In the genomic region with DNA sequence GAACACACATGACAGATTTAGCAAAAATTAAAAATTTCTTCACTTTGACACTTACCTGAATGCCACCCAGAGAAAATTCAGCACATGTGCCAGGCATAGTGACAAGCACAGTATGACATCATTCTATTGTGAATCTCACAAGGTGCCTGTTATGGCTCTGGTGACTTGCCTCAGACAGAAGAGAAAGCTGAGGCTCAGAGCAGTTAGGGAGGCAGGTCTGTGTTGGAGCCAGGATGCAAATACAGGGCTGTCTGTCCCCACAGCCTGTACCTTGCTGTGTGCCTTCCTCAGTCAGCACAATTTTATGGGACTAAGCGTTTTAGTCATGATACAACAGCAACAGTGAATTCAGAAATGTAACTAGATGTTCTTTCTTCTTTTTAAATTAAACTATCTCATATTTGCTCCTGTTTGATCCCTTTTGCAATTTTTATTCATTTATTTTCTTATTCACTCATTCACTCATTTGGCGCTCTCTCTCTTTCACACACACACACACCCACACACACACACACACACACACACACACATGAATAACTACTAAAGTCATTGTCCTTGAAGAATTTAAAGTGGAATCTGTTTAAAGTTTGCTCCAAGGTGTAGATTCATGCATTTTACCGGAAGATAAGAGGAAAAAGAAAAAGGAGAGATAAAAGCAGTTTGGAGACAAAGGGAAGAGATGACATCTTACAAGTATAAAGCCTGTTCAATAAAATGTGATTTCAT, we compare ENCODE assay signal across 23 cellular contexts. TPM values are rescaled to one million over a fixed set of nuclear protein-coding genes. Genes with fewer than 3 reads are reported as not detected.
A peak's percentile ranks its signal among the peaks of the same experiment; 100 is the strongest.
DNase-seq lines count a peak whose midpoint lies in the region; FAIRE-seq and TF ChIP-seq lines count a peak whose summit lies in the region.
"Had no signal": no experiment of that assay in that cellular context is flagged by ENCODE, and none has a peak within 500 bp of the region (broad histone marks: within the 10 kb centered on the region; RNA-seq: fewer than 3 reads in every experiment).

No MANE protein-coding gene starts in this region.

- no peak overlapping the region for H2BK12ac ChIP-seq in mesenchymal stem cell (ENCODE audit: low read length in 2 of 2)

- POLR2A ChIA-PET in endothelial cell of umbilical vein (lab: Charles Lee) = no interaction called here

- intact Hi-C loops in endothelial cell of umbilical vein (cut with micrococcal nuclease) = no loop called here

- H4K20me1 ChIP-seq in endothelial cell of umbilical vein (replicated peaks; ENCODE audit: control insufficient read depth, extremely low read depth, insufficient read depth, low read length) = no peaks in the 10 kb centered on the region
- no peaks in the 10 kb centered on the region for H4K20me1 ChIP-seq in smooth muscle cell (ENCODE audit: low read depth)

- H3K4me1 ChIP-seq in endothelial cell of umbilical vein (ENCODE audit: control insufficient read depth, extremely low read depth, insufficient read depth, low read length) (peaks cover 20% of the 10 kb centered on the region), mesenchymal stem cell (ENCODE audit: control insufficient read depth, insufficient read depth, low read depth, low read length) (no peaks in the 10 kb centered on the region), smooth muscle cell (ENCODE audit: low read depth) (no peaks in the 10 kb centered on the region)

- H3K4me3 ChIP-seq in endothelial cell of umbilical vein (replicated peaks in 1 of 3; ENCODE audit: insufficient read depth in 1 of 3, low read depth in 1 of 3, low read length in 3 of 3) = no peak overlapping the region
- peak overlapping the region in 1 of 2 experiments; percentile 10 for H3K4me3 ChIP-seq in mesenchymal stem cell (ENCODE audit: insufficient read depth in 1 of 2, low read depth in 1 of 2, low read length in 2 of 2)
- peak overlapping the region; percentile 10 for H3K4me3 ChIP-seq in smooth muscle cell
- H3K4me3 ChIP-seq: SJSA1 had no signal

- no peak overlapping the region for H3K14ac ChIP-seq in mesenchymal stem cell (ENCODE audit: low read length in 2 of 2)

- no peak overlapping the region for H2BK15ac ChIP-seq in mesenchymal stem cell (ENCODE audit: low read depth, poor library complexity, severe bottlenecking)

- H2BK5ac ChIP-seq in mesenchymal stem cell (ENCODE audit: low read depth, low read length, poor library complexity, severe bottlenecking) = no peak overlapping the region

- H3K27ac ChIP-seq in endothelial cell of umbilical vein (ENCODE audit: insufficient read depth, low read depth, low read length) (no peak overlapping the region), mesenchymal stem cell (ENCODE audit: low read length, poor library complexity, severe bottlenecking) (no peak overlapping the region), smooth muscle cell (ENCODE audit: low read depth) (peak overlapping the region; percentile 11)
- H3K27ac ChIP-seq: SJSA1 had no signal

- no peak overlapping the region for H4K91ac ChIP-seq in mesenchymal stem cell (ENCODE audit: low read length)

- TF ChIP-seq CTCF in endothelial cell of umbilical vein (IDR thresholded peaks at IDR 0.05; ENCODE audit: extremely low read depth in 1 of 2, insufficient read depth in 1 of 2, low read depth in 1 of 2, low read length in 2 of 2) (no peak), smooth muscle cell (IDR thresholded peaks at IDR 0.05; ENCODE audit: borderline replicate concordance, insufficient read depth, poor library complexity, severe bottlenecking) (no peak)

- no peaks in the 10 kb centered on the region for H3K79me1 ChIP-seq in mesenchymal stem cell (replicated peaks; ENCODE audit: low read length, poor library complexity, severe bottlenecking)

- no peak overlapping the region for H3K4ac ChIP-seq in mesenchymal stem cell (ENCODE audit: low read depth in 1 of 2, low read length in 2 of 2)

- no peak overlapping the region for H2AK5ac ChIP-seq in mesenchymal stem cell (ENCODE audit: low read length, severe bottlenecking)

- dilution Hi-C loops in endothelial cell of umbilical vein (cut with MboI; ENCODE audit: extremely low pct_ligation_motif_present, low sequenced_read_pairs) = no loop called here

- 91% methylated on average over 2 of the region's 3 CpGs for WGBS in mesenchymal stem cell
- 64% methylated on average over 3 of the region's 3 CpGs for WGBS in smooth muscle cell (ENCODE audit: low lambda C conversion rate)

- no peak overlapping the region for H3K18ac ChIP-seq in mesenchymal stem cell (ENCODE audit: low read depth in 1 of 2, low read length in 2 of 2)

- no peak overlapping the region for H3K23ac ChIP-seq in mesenchymal stem cell (ENCODE audit: low read length in 2 of 2)

- FAIRE-seq in endothelial cell of umbilical vein (lab: Jason Lieb, UNC) = peak; percentile 4

- peaks cover 14% of the 10 kb centered on the region for H3F3A ChIP-seq in smooth muscle cell (ENCODE audit: low read depth)

- H4K8ac ChIP-seq in mesenchymal stem cell (ENCODE audit: low read length) = no peak overlapping the region

- H3K36me3 ChIP-seq in endothelial cell of umbilical vein (ENCODE audit: control insufficient read depth in 2 of 2, extremely low read depth in 1 of 2, insufficient read depth in 2 of 2, low read length in 2 of 2) = no peaks in the 10 kb centered on the region
- H3K36me3 ChIP-seq in mesenchymal stem cell (ENCODE audit: control insufficient read depth in 1 of 2, insufficient read depth in 2 of 2, low read depth in 1 of 2, low read length in 2 of 2) = no peaks in the 10 kb centered on the region
- no peaks in the 10 kb centered on the region for H3K36me3 ChIP-seq in smooth muscle cell (ENCODE audit: low read depth)
- H3K36me3 ChIP-seq: SJSA1 had no signal

- no TSS peak for BruUV-seq in endothelial cell of umbilical vein (replicated peaks; lab: Mats Ljungman, UMichigan)

- no peaks in the 10 kb centered on the region for H3K9me1 ChIP-seq in endothelial cell of umbilical vein (replicated peaks; ENCODE audit: control insufficient read depth, extremely low read depth, insufficient read depth, low read length)

- H3K9me3 ChIP-seq in endothelial cell of umbilical vein (replicated peaks; ENCODE audit: control insufficient read depth, insufficient read depth, low read length) (no peaks in the 10 kb centered on the region), mesenchymal stem cell (ENCODE audit: control insufficient read depth, low read length) (no peaks in the 10 kb centered on the region), smooth muscle cell (replicated peaks; ENCODE audit: low read depth) (peaks cover 4% of the 10 kb centered on the region)
- H3K9me3 ChIP-seq: SJSA1 had no signal

- TF ChIP-seq POLR2A in endothelial cell of umbilical vein (IDR thresholded peaks at IDR 0.05; ENCODE audit: low read depth, low read length) = no peak

- no peak overlapping the region for H2AFZ ChIP-seq in endothelial cell of umbilical vein (ENCODE audit: low read depth, low read length)
- no peak overlapping the region for H2AFZ ChIP-seq in mesenchymal stem cell (ENCODE audit: low read depth, low read length)
- peak overlapping the region; percentile 88 for H2AFZ ChIP-seq in smooth muscle cell (ENCODE audit: low read depth)

- CTCF ChIA-PET in endothelial cell of umbilical vein (lab: Charles Lee) = interaction anchor here (2.4 kb wide), 1 partner anchor 14 kb away, joined by 11 read pairs; no protein-coding TSS in a partner anchor

- no peaks in the 10 kb centered on the region for H3K79me2 ChIP-seq in endothelial cell of umbilical vein (ENCODE audit: control insufficient read depth, insufficient read depth, low read length)
- H3K79me2 ChIP-seq in smooth muscle cell (ENCODE audit: low read depth) = no peaks in the 10 kb centered on the region

- H3K9ac ChIP-seq in endothelial cell of umbilical vein (replicated peaks; ENCODE audit: extremely low read depth, insufficient read depth, low read length) = no peak overlapping the region
- H3K9ac ChIP-seq in mesenchymal stem cell (ENCODE audit: low read length) = peak overlapping the region; percentile 37
- no peak overlapping the region for H3K9ac ChIP-seq in smooth muscle cell (ENCODE audit: low read depth)

- H3K27me3 ChIP-seq in endothelial cell of umbilical vein (ENCODE audit: control insufficient read depth in 2 of 2, insufficient read depth in 2 of 2, low read length in 2 of 2) = no peaks in the 10 kb centered on the region
- H3K27me3 ChIP-seq in mesenchymal stem cell (ENCODE audit: control insufficient read depth in 1 of 2, insufficient read depth in 1 of 2, low read length in 2 of 2) = no peaks in the 10 kb centered on the region
- no peaks in the 10 kb centered on the region for H3K27me3 ChIP-seq in smooth muscle cell (ENCODE audit: low read depth)
- H3K27me3 ChIP-seq: SJSA1 had no signal

- DNase-seq in NCI-H526 (lab: John Stamatoyannopoulos, UW) (peak; percentile 11 to 46), endothelial cell of umbilical vein (ENCODE audit: low read depth, low spot score) (no peak), mesenchymal stem cell (no peak), smooth muscle cell (lab: John Stamatoyannopoulos, UW; ENCODE audit: unreplicated experiment) (no peak), T1000 (lab: John Stamatoyannopoulos, UW) (no peak), NCI-H1105 treated with DMSO at 0.1 percent for 48 hours (lab: John Stamatoyannopoulos, UW) (no peak), NCI-H510A treated with DMSO at 0.1 percent for 48 hours (lab: John Stamatoyannopoulos, UW) (no peak)
- DNase-seq: ACHN; AML-193; COR-L47; DMS153; GOT3; KG1; NCI-H1048; NCI-H146; NCI-H2081 treated with DMSO at 0.1 percent for 48 hours; NCI-H226; NCI-H69; NK-92 treated with Interleukin-12 subunit alpha and Interleukin-12 subunit beta, amount 100 ng/mL, for 24 hours; RPMI8226 had no signal

- no peak overlapping the region for H2BK120ac ChIP-seq in mesenchymal stem cell (ENCODE audit: low read depth, low read length)

- H3K4me2 ChIP-seq in endothelial cell of umbilical vein (ENCODE audit: insufficient read depth, low read length) (no peak overlapping the region), mesenchymal stem cell (ENCODE audit: low read length, poor library complexity, severe bottlenecking) (no peak overlapping the region), smooth muscle cell (peak overlapping the region; percentile 59)

TF ChIP-seq in endothelial cell of umbilical vein, 7 proteins besides CTCF, POLR2A, EP300 and RAD21 (continues in another document):
- TF ChIP-seq FOS (IDR thresholded peaks at IDR 0.05; ENCODE audit: borderline replicate concordance, insufficient read depth, low read length) (no peak), EZH2 (IDR thresholded peaks at IDR 0.05; ENCODE audit: borderline replicate concordance, low read depth, low read length, severe bottlenecking) (no peak)

RNA-seq across cellular contexts. Expression of a gene that starts 37.9 kb away (rescaled TPM):
- total RNA-seq in endothelial cell of umbilical vein (not detected in 2 replicates), smooth muscle cell (not detected in 2 replicates)
- polyA plus RNA-seq in endothelial cell of umbilical vein (not detected in 2 replicates), smooth muscle cell (not detected in 2 replicates)
- not detected in 2 replicates for polyA plus RNA-seq in endothelial cell of umbilical vein (2011; cell fraction: cytosol; rRNA removed)
- polyA plus RNA-seq in endothelial cell of umbilical vein (2011; cell fraction: nucleus; rRNA removed) = not detected in 2 replicates
- 0.05 TPM in 1 of 2 replicates, not detected in the other for polyA plus RNA-seq in endothelial cell of umbilical vein (2012)
- not detected in 2 replicates for polyA minus RNA-seq in endothelial cell of umbilical vein
- not detected for polyA minus RNA-seq in endothelial cell of umbilical vein (2011; cell fraction: cytosol; rRNA and poly(A)+ RNA removed)
- not detected in 2 replicates for polyA minus RNA-seq in endothelial cell of umbilical vein (2011; cell fraction: nucleus; rRNA and poly(A)+ RNA removed)
- 0.03 TPM for polyA plus RNA-seq in mesenchymal stem cell (2013, experiment 1 of 2)
- 0.01 TPM for polyA plus RNA-seq in mesenchymal stem cell (2013, experiment 2 of 2)
- total RNA-seq: OCI-LY7 had no signal
- polyA plus RNA-seq: CD14-positive monocyte had no signal

Comparison
In these comparisons a context has a peak if more than half of its experiments do, and no peak if none do; other contexts are left out.
1. DNase-seq: peak in NCI-H526 (2 of 2); none in endothelial cell of umbilical vein (single experiment), mesenchymal stem cell (single experiment), smooth muscle cell (single experiment), T1000 (single experiment), NCI-H1105 treated with DMSO at 0.1 percent for 48 hours (single experiment) and NCI-H510A treated with DMSO at 0.1 percent for 48 hours (single experiment).